ENCODE assay signal across 8 cellular contexts in the genomic region with DNA sequence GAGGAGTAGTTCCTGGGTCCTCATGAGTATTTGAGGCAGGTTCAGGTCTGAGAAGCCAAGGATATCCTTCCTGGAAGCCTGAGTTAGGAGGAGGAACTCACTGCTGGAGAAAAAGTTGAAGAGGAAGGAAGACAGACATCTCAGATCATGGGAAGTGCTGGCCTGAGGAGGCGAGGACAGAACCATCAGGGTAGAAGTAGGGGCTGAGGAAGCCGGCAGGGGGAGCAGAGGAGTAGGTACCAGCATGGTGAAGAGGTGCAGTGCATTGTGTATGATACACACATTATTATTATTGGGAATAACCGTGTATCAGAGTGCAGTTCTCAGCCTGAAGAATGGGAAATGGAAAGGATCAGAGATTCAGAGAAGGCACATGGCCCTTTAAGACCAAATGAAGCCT.
DNase-seq lines count a peak whose midpoint lies in the region; ATAC-seq and TF ChIP-seq lines count a peak whose summit lies in the region.
"Not testable (repeated sequence)": the region's sequence is repeated elsewhere in the genome, so short reads cannot be mapped to it uniquely, and the experiment has no call there.

No MANE protein-coding gene starts in this region.

- not testable (repeated sequence) for H3K27ac ChIP-seq in foreskin keratinocyte

- H3K4me3 Mint-ChIP-seq in activated CD8-positive, alpha-beta memory T cell treated with anti-CD3 and anti-CD28 coated beads, Interleukin-2, amount 10 ng/mL, durations not matched to agents 7 days and 5 days: not testable (repeated sequence)

- DNase-seq in AG09309 (ENCODE audit: low read depth); GM12864 (ENCODE audit: low read depth); activated CD8-positive, alpha-beta memory T cell treated with anti-CD3 and anti-CD28 coated beads, Interleukin-2, amount 10 ng/mL, durations not matched to agents 7 days and 5 days; foreskin keratinocyte: not testable (repeated sequence)
- peak; percentile 13 to 14 for DNase-seq in Kasumi-1 (lab: John Stamatoyannopoulos, UW)
- peak; percentile 46 for DNase-seq in SK-MEL-5 (ENCODE audit: low read depth, low spot score)
- DNase-seq in stimulated activated CD8-positive, alpha-beta memory T cell treated with anti-CD3 and anti-CD28 coated beads, Interleukin-4, amount 100 ng/mL, for 48 hours: peak; percentile 32

- in situ Hi-C loops in SK-MEL-5 (cut with HindIII; ENCODE audit: low pct_unique_long_range_greater_than_20kb, low sequenced_read_pairs): loop anchor here (25.0 kb wide), 1 partner anchor 261 kb away; no protein-coding TSS in a partner anchor

- not testable (repeated sequence) for H3K4me3 ChIP-seq in AG09309 (ENCODE audit: control insufficient read depth, low read depth, low read length); GM12864 (ENCODE audit: low read depth, low read length)

- H3K27me3 ChIP-seq in foreskin keratinocyte: peaks cover 13% of the 10 kb centered on the region

- H3K27ac Mint-ChIP-seq in activated CD8-positive, alpha-beta memory T cell treated with anti-CD3 and anti-CD28 coated beads, Interleukin-2, amount 10 ng/mL, durations not matched to agents 7 days and 5 days: not testable (repeated sequence)

- TF ChIP-seq CTCF in AG09309 (IDR thresholded peaks at IDR 0.05; ENCODE audit: control insufficient read depth, insufficient read depth, low read depth, low read length, missing control alignments): peak; percentile 11
- TF ChIP-seq CTCF in GM12864 (IDR thresholded peaks at IDR 0.05; ENCODE audit: low read depth, low read length, missing control alignments): peak; percentile 66
- TF ChIP-seq CTCF in foreskin keratinocyte (conservative IDR thresholded peaks at IDR 0.05): peak; percentile 36

- H3K27me3 Mint-ChIP-seq in activated CD8-positive, alpha-beta memory T cell treated with anti-CD3 and anti-CD28 coated beads, Interleukin-2, amount 10 ng/mL, durations not matched to agents 7 days and 5 days: peaks cover 33% of the 10 kb centered on the region

- not testable (repeated sequence) for H3K36me3 Mint-ChIP-seq in activated CD8-positive, alpha-beta memory T cell treated with anti-CD3 and anti-CD28 coated beads, Interleukin-2, amount 10 ng/mL, durations not matched to agents 7 days and 5 days

- not testable (repeated sequence) for H3K4me1 ChIP-seq in foreskin keratinocyte

- ATAC-seq in GM21529 (IDR thresholded peaks at IDR 0.05; ENCODE audit: unreplicated experiment): peak; percentile 43
- ATAC-seq in activated CD8-positive, alpha-beta memory T cell treated with anti-CD3 and anti-CD28 coated beads, Interleukin-2, amount 10 ng/mL, durations not matched to agents 7 days and 5 days: peak; percentile 56
- not testable (repeated sequence) for ATAC-seq in foreskin keratinocyte

- H3K4me1 Mint-ChIP-seq in activated CD8-positive, alpha-beta memory T cell treated with anti-CD3 and anti-CD28 coated beads, Interleukin-2, amount 10 ng/mL, durations not matched to agents 7 days and 5 days: not testable (repeated sequence)

- not testable (repeated sequence) for H3K9me3 Mint-ChIP-seq in activated CD8-positive, alpha-beta memory T cell treated with anti-CD3 and anti-CD28 coated beads, Interleukin-2, amount 10 ng/mL, durations not matched to agents 7 days and 5 days (ENCODE audit: low read depth)

- CTCF ChIA-PET in activated CD8-positive, alpha-beta memory T cell treated with anti-CD3 and anti-CD28 coated beads, Interleukin-2, amount 10 ng/mL, durations not matched to agents 7 days and 5 days (lab: Charles Lee): not testable (repeated sequence)

Comparison
In these comparisons a context has a peak if more than half of its experiments do, and no peak if none do; other contexts are left out.
1. CTCF ChIP-seq: peak in every context shown above with its lines; median percentile 66 in GM12864; 36 in foreskin keratinocyte; 11 in AG09309.